8 cellular contexts compared by ENCODE assay signal in the genomic region with DNA sequence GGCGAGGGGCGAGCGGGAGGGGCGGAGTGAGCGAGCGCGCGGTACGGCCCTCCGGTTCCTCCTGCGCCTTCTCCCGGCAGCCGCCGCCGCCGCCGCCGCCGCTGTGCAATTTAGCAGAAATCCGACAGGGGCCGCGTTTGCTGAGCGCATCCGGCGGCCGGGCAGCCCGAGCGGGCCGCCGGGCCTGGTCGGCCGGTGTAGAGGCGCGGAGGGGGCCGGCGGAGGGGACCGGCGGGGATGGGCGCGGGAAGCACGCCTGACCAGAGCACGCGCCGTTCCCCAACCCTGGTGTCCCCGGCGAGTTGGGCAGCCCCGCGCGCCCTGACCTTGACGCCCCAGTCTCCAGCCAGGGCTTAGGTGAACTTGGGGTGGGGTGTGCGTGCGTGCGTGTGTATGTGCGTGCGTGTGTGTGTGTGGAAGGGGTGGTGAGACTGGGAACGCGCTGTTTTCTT.
DNase-seq lines count a peak whose midpoint lies in the region; ATAC-seq and TF ChIP-seq lines count a peak whose summit lies in the region.

No MANE protein-coding gene starts in this region.

- H3K9ac ChIP-seq in mammary epithelial cell (ENCODE audit: insufficient read depth, low read length), result no peak overlapping the region

- H3K36me3 ChIP-seq in RWPE2 (ENCODE audit: low read depth) (no peaks in the 10 kb centered on the region), mammary epithelial cell (ENCODE audit: insufficient read depth, low read length) (no peaks in the 10 kb centered on the region)

- ATAC-seq in GM18498 (IDR thresholded peaks at IDR 0.05; ENCODE audit: unreplicated experiment), result peak; percentile 82
- ATAC-seq in HG03159 (IDR thresholded peaks at IDR 0.05; ENCODE audit: unreplicated experiment), result peak; percentile 91
- ATAC-seq in RWPE2 (ENCODE audit: low read depth), result peak; percentile 71

- WGBS in mammary epithelial cell (ENCODE audit: low coverage, missing lambda C conversion rate), result no CpG with 5 or more reads among the region's 57 CpGs

- intact Hi-C loops in mammary epithelial cell (cut with micrococcal nuclease), result loop anchor here (1.0 kb wide), 1 partner anchor 423 kb away; no protein-coding TSS in a partner anchor

- H3K4me3 ChIP-seq in AG04450 (ENCODE audit: low read depth, low read length) (peak overlapping the region; percentile 55), RWPE2 (ENCODE audit: severe bottlenecking) (peak overlapping the region; percentile 42), mammary epithelial cell (replicated peaks in 1 of 3; ENCODE audit: insufficient read depth in 1 of 3, low read depth in 2 of 3, low read length in 3 of 3) (peak overlapping the region; percentile 37 to 50 (median 41))

- no TSS peak for BruUV-seq in mammary epithelial cell (replicated peaks; lab: Mats Ljungman, UMichigan)

- POLR2A ChIA-PET in AG04450 (lab: Yijun Ruan, JAX), result no interaction called here

- H4K20me1 ChIP-seq in mammary epithelial cell (ENCODE audit: insufficient read depth, low read length), result no peaks in the 10 kb centered on the region

- peak overlapping the region; percentile 74 for H2AFZ ChIP-seq in mammary epithelial cell (ENCODE audit: low read depth, low read length)

- H3K27me3 ChIP-seq in AG04450 (ENCODE audit: control insufficient read depth, insufficient read depth, low read length) (peaks cover 55% of the 10 kb centered on the region), RWPE2 (ENCODE audit: insufficient read depth, poor library complexity, severe bottlenecking) (peaks cover 75% of the 10 kb centered on the region), mammary epithelial cell (ENCODE audit: insufficient read depth, low read length) (peaks cover 45% of the 10 kb centered on the region)

- dilution Hi-C loops in mammary epithelial cell (cut with HindIII; ENCODE audit: low sequenced_read_pairs), result no loop called here

- H3K4me1 ChIP-seq in RWPE2 (ENCODE audit: insufficient read depth, poor library complexity, severe bottlenecking) (no peaks in the 10 kb centered on the region), mammary epithelial cell (ENCODE audit: insufficient read depth, low read length) (peaks cover 10% of the 10 kb centered on the region)

- in situ Hi-C loops in mammary epithelial cell (cut with MboI; ENCODE audit: low sequenced_read_pairs in 2 of 2), result no loop called here

- no peak for DNase-seq in AG04450 (ENCODE audit: low read depth, low spot score)
- DNase-seq in RWPE2 (ENCODE audit: low spot score), result no peak
- peak; percentile 42 for DNase-seq in mammary epithelial cell
- DNase-seq in islet precursor cell, result peak; percentile 86
- DNase-seq in stimulated activated CD4-positive, alpha-beta T cell treated with anti-CD3 and anti-CD28 coated beads, Interleukin-12 subunit alpha, Interleukin-12 subunit beta, amount 100 ng/mL, for 48 hours (ENCODE audit: low read depth in 2 of 3, low spot score in 1 of 3), result peak; percentile 40 to 61 (median 44)
- DNase-seq in activated gamma-delta T cell (lab: John Stamatoyannopoulos, UW), result no peak

- CTCF ChIA-PET in AG04450 (lab: Charles Lee) (no interaction called here), mammary epithelial cell (lab: Charles Lee; ENCODE audit: low non-redundant PET) (no interaction called here)

- TF ChIP-seq CTCF in AG04450 (IDR thresholded peaks at IDR 0.05; ENCODE audit: low read depth, low read length) (peak; percentile 27; the same call in 1 of the 2 replicates), RWPE2 (IDR thresholded peaks at IDR 0.05; ENCODE audit: poor library complexity, severe bottlenecking) (peak; percentile 67), mammary epithelial cell (conservative IDR thresholded peaks at IDR 0.05 in 1 of 2, IDR thresholded peaks at IDR 0.05 in 1 of 2; ENCODE audit: extremely low read depth in 1 of 2, insufficient read depth in 1 of 2, low read depth in 1 of 2, low read length in 2 of 2) (peak; percentile 14 to 30)

- H3K27ac ChIP-seq in AG04450 (ENCODE audit: low read depth, low read length) (no peak overlapping the region), RWPE2 (ENCODE audit: poor library complexity, severe bottlenecking) (no peak overlapping the region), mammary epithelial cell (ENCODE audit: insufficient read depth, low read depth, low read length) (no peak overlapping the region)

- peaks cover 6% of the 10 kb centered on the region; the same call in 1 of the 2 replicates for H3K9me3 ChIP-seq in AG04450 (ENCODE audit: control insufficient read depth, insufficient read depth, low read length)
- no peaks in the 10 kb centered on the region for H3K9me3 ChIP-seq in RWPE2 (ENCODE audit: severe bottlenecking)
- no peaks in the 10 kb centered on the region for H3K9me3 ChIP-seq in mammary epithelial cell (replicated peaks; ENCODE audit: insufficient read depth, low read length)

- no peaks in the 10 kb centered on the region for H3K79me2 ChIP-seq in mammary epithelial cell (ENCODE audit: insufficient read depth, low read length)

- H3K4me2 ChIP-seq in mammary epithelial cell (ENCODE audit: insufficient read depth, low read depth, low read length), result peak overlapping the region; percentile 72

Comparison
In these comparisons a context has a peak if more than half of its experiments do, and no peak if none do; other contexts are left out.
1. DNase-seq: peak in mammary epithelial cell (single experiment), islet precursor cell (single experiment) and stimulated activated CD4-positive, alpha-beta T cell treated with anti-CD3 and anti-CD28 coated beads, Interleukin-12 subunit alpha, Interleukin-12 subunit beta, amount 100 ng/mL, for 48 hours (3 of 3); none in AG04450 (single experiment), RWPE2 (single experiment) and activated gamma-delta T cell (single experiment).
2. Peak in every context shown above with its lines, with median percentiles within 50 percentile points of each other: H3K4me3 ChIP-seq, CTCF ChIP-seq and ATAC-seq.